Comparison of ENCODE assay signal across 10 cellular contexts in genomic region chr22:49848690-49849160, GRCh38. TPM values are rescaled to one million over a fixed set of nuclear protein-coding genes. Genes with fewer than 3 reads are reported as not detected.
DNase-seq lines count a peak whose midpoint lies in the region; ATAC-seq and TF ChIP-seq lines count a peak whose summit lies in the region.
"Had no signal": no experiment of that assay in that cellular context is flagged by ENCODE, and none has a peak within 500 bp of the region (broad histone marks: within the 10 kb centered on the region; RNA-seq: fewer than 3 reads in every experiment).

No MANE protein-coding gene starts in this region.

- peaks cover 10% of the 10 kb centered on the region; the same call in 1 of the 2 replicates for H4K20me1 ChIP-seq in BLaER1

- H3K27ac ChIP-seq in BLaER1 (no peak overlapping the region; the same call in 1 of the 2 replicates), HUES6 (ENCODE audit: low read depth, low read length) (no peak overlapping the region), esophagus muscularis mucosa (replicated peaks in 1 of 4) (peak overlapping the region in 1 of 4 donors; percentile 1), parathyroid adenoma (no peak overlapping the region)

- H3K9me3 ChIP-seq in BLaER1: no peaks in the 10 kb centered on the region
- no peaks in the 10 kb centered on the region for H3K9me3 ChIP-seq in HUES6 (ENCODE audit: control insufficient read depth, insufficient read depth, low read depth, low read length)
- no peaks in the 10 kb centered on the region for H3K9me3 ChIP-seq in esophagus muscularis mucosa
- H3K9me3 ChIP-seq in parathyroid adenoma (ENCODE audit: control insufficient read depth, low read length): no peaks in the 10 kb centered on the region

- no peak for TF ChIP-seq POLR2A in esophagus muscularis mucosa (IDR thresholded peaks at IDR 0.05; ENCODE audit: low read depth)

- intact Hi-C loops in esophagus muscularis mucosa (cut with DNase I): no loop called here
- intact Hi-C loops in sciatic nerve (cut with DNase I): no loop called here

- no peak for TF ChIP-seq EP300 in esophagus muscularis mucosa (IDR thresholded peaks at IDR 0.05)

- peaks cover 43% of the 10 kb centered on the region for H3K4me1 ChIP-seq in BLaER1
- no peaks in the 10 kb centered on the region for H3K4me1 ChIP-seq in HUES6 (ENCODE audit: control insufficient read depth, insufficient read depth, low read length)
- H3K4me1 ChIP-seq in esophagus muscularis mucosa: peaks cover 23 to 35% (median 32%) of the 10 kb centered on the region in 4 donors
- no peaks in the 10 kb centered on the region for H3K4me1 ChIP-seq in parathyroid adenoma

- no peaks in the 10 kb centered on the region for H3K79me2 ChIP-seq in parathyroid adenoma

- H3K4me2 ChIP-seq in BLaER1 (peak overlapping the region; percentile 98), parathyroid adenoma (ENCODE audit: low read length) (peak overlapping the region; percentile 64)

- peak overlapping the region; percentile 7 for H2AFZ ChIP-seq in parathyroid adenoma

- H3K9ac ChIP-seq in BLaER1: peak overlapping the region; percentile 65; the same call in 1 of the 2 replicates
- H3K9ac ChIP-seq in HUES6 (ENCODE audit: low read length): no peak overlapping the region
- H3K9ac ChIP-seq in parathyroid adenoma: no peak overlapping the region

- H3K36me3 ChIP-seq in BLaER1 (no peaks in the 10 kb centered on the region), HUES6 (ENCODE audit: control insufficient read depth, insufficient read depth, low read length) (no peaks in the 10 kb centered on the region), esophagus muscularis mucosa (no peaks in the 10 kb centered on the region), parathyroid adenoma (ENCODE audit: control insufficient read depth, insufficient read depth, low read length) (no peaks in the 10 kb centered on the region)

- ATAC-seq in sciatic nerve (no peak), GM19395 (IDR thresholded peaks at IDR 0.05; ENCODE audit: unreplicated experiment) (no peak)

- 5% methylated on average over 8 of the region's 51 CpGs for WGBS in esophagus muscularis mucosa

- DNase-seq in esophagus muscularis mucosa (ENCODE audit: extremely low spot score) (no peak), kidney tubule cell (ENCODE audit: low spot score) (no peak), sciatic nerve (ENCODE audit: low spot score) (no peak), mucosa of gallbladder (ENCODE audit: low spot score) (no peak)
- DNase-seq: NCI-H2227 treated with DMSO at 0.1 percent for 48 hours, T-helper 9 cell had no signal

- peaks cover 70% of the 10 kb centered on the region for H3K27me3 ChIP-seq in BLaER1
- H3K27me3 ChIP-seq in HUES6 (ENCODE audit: control insufficient read depth, insufficient read depth, low read length): peaks cover 94% of the 10 kb centered on the region
- peaks cover 14 to 50% (median 30%) of the 10 kb centered on the region in 4 donors for H3K27me3 ChIP-seq in esophagus muscularis mucosa
- no peaks in the 10 kb centered on the region for H3K27me3 ChIP-seq in parathyroid adenoma (ENCODE audit: control insufficient read depth, insufficient read depth, low read length)

- TF ChIP-seq CTCF in esophagus muscularis mucosa (IDR thresholded peaks at IDR 0.05) (no peak), parathyroid adenoma (IDR thresholded peaks at IDR 0.05) (no peak)

- peak overlapping the region; percentile 73 for H3K4me3 ChIP-seq in BLaER1
- H3K4me3 ChIP-seq in HUES6 (ENCODE audit: low read depth, low read length): peak overlapping the region; percentile 65
- peak overlapping the region; percentile 48 to 64 (median 54) for H3K4me3 ChIP-seq in esophagus muscularis mucosa
- no peak overlapping the region for H3K4me3 ChIP-seq in parathyroid adenoma (ENCODE audit: low read depth, low read length)

RNA-seq across cellular contexts. Expression of gene ZBED4, which starts 4.9 kb away (rescaled TPM):
- total RNA-seq in esophagus muscularis mucosa (10 to 100 TPM in 1 of 4 donors, 1 to 10 TPM in 3; 6.6 to 11.1 (median 9.5) TPM), sciatic nerve (8.0 TPM), mucosa of gallbladder (11.2 TPM)

RNA-seq across cellular contexts. Expression of gene BRD1, which starts 21.1 kb away (rescaled TPM):
- total RNA-seq in esophagus muscularis mucosa (10 to 100 TPM; 36.5 to 54.1 (median 51.4) TPM), sciatic nerve (37.7 TPM), mucosa of gallbladder (45.3 TPM)
